In genomic region chr3:52771334-52771681, GRCh38 we compare ENCODE assay signal across 8 cellular contexts. TPM values are rescaled to one million over a fixed set of nuclear protein-coding genes. Genes with fewer than 3 reads are reported as not detected.
A peak's percentile ranks its signal among the peaks of the same experiment; 100 is the strongest.
DNase-seq lines count a peak whose midpoint lies in the region; ATAC-seq lines count a peak whose summit lies in the region.

No MANE protein-coding gene starts in this region.

- H3K9ac ChIP-seq in iPS-18a (ENCODE audit: low read length) (peak overlapping the region; percentile 84), subcutaneous abdominal adipose tissue (ENCODE audit: low read length in 5 of 5) (peak overlapping the region; percentile 72 to 93 (median 92))

- H3K9me3 ChIP-seq in iPS-18a (ENCODE audit: control insufficient read depth, low read depth, low read length) (no peaks in the 10 kb centered on the region), subcutaneous abdominal adipose tissue (ENCODE audit: control insufficient read depth in 5 of 5, low read length in 5 of 5) (no peaks in the 10 kb centered on the region)

- no peaks in the 10 kb centered on the region for H3K9me3 Mint-ChIP-seq in stimulated activated naive CD8-positive, alpha-beta T cell treated with anti-CD3 and anti-CD28 coated beads, Interleukin-15, Interleukin-2, amounts not matched to agents 100 ng/mL and 50 ng/mL, for 24 hours
- no peaks in the 10 kb centered on the region for H3K9me3 Mint-ChIP-seq in activated T-helper 17 cell treated with anti-CD3 and anti-CD28 coated beads, Interleukin-2, amount 50 U/mL, for 72 hours

- H3K4me1 ChIP-seq in iPS-18a (ENCODE audit: control insufficient read depth, low read depth, low read length) (peaks cover 3% of the 10 kb centered on the region), subcutaneous abdominal adipose tissue (ENCODE audit: control insufficient read depth in 5 of 5, insufficient read depth in 5 of 5, low read length in 5 of 5) (peaks cover 4 to 21% (median 19%) of the 10 kb centered on the region in 5 donors)

- ATAC-seq in stimulated activated naive CD8-positive, alpha-beta T cell treated with anti-CD3 and anti-CD28 coated beads, Interleukin-15, Interleukin-2, amounts not matched to agents 100 U/mL and 50 U/mL, for 24 hours: no peak
- peak; percentile 13 for ATAC-seq in activated T-helper 17 cell treated with anti-CD3 and anti-CD28 coated beads, Interleukin-2, amount 50 U/mL, for 72 hours (replicated peaks)
- ATAC-seq in HG02623 (IDR thresholded peaks at IDR 0.05; ENCODE audit: unreplicated experiment): no peak

- H3K36me3 Mint-ChIP-seq in stimulated activated naive CD8-positive, alpha-beta T cell treated with anti-CD3 and anti-CD28 coated beads, Interleukin-15, Interleukin-2, amounts not matched to agents 100 ng/mL and 50 ng/mL, for 24 hours (ENCODE audit: low read depth): no peaks in the 10 kb centered on the region
- no peaks in the 10 kb centered on the region for H3K36me3 Mint-ChIP-seq in activated T-helper 17 cell treated with anti-CD3 and anti-CD28 coated beads, Interleukin-2, amount 50 U/mL, for 72 hours (ENCODE audit: low read depth)

- H3K27me3 Mint-ChIP-seq in stimulated activated naive CD8-positive, alpha-beta T cell treated with anti-CD3 and anti-CD28 coated beads, Interleukin-15, Interleukin-2, amounts not matched to agents 100 ng/mL and 50 ng/mL, for 24 hours: no peaks in the 10 kb centered on the region
- H3K27me3 Mint-ChIP-seq in activated T-helper 17 cell treated with anti-CD3 and anti-CD28 coated beads, Interleukin-2, amount 50 U/mL, for 72 hours: peaks cover 6% of the 10 kb centered on the region

- no peak for DNase-seq in stimulated activated naive CD8-positive, alpha-beta T cell treated with anti-CD3 and anti-CD28 coated beads, Interleukin-15, Interleukin-2, amounts not matched to agents 100 U/mL and 50 U/mL, for 24 hours
- DNase-seq in GM03348 (ENCODE audit: low spot score): no peak
- DNase-seq in NCI-H1417 (lab: John Stamatoyannopoulos, UW): no peak

- peaks cover 22% of the 10 kb centered on the region for H3K4me1 Mint-ChIP-seq in stimulated activated naive CD8-positive, alpha-beta T cell treated with anti-CD3 and anti-CD28 coated beads, Interleukin-15, Interleukin-2, amounts not matched to agents 100 ng/mL and 50 ng/mL, for 24 hours (ENCODE audit: low read depth)
- peaks cover 15% of the 10 kb centered on the region for H3K4me1 Mint-ChIP-seq in activated T-helper 17 cell treated with anti-CD3 and anti-CD28 coated beads, Interleukin-2, amount 50 U/mL, for 72 hours

- peak overlapping the region; percentile 97 for H3K27ac Mint-ChIP-seq in stimulated activated naive CD8-positive, alpha-beta T cell treated with anti-CD3 and anti-CD28 coated beads, Interleukin-15, Interleukin-2, amounts not matched to agents 100 ng/mL and 50 ng/mL, for 24 hours
- H3K27ac Mint-ChIP-seq in activated T-helper 17 cell treated with anti-CD3 and anti-CD28 coated beads, Interleukin-2, amount 50 U/mL, for 72 hours: peak overlapping the region; percentile 72

- H3K36me3 ChIP-seq in iPS-18a (ENCODE audit: control insufficient read depth, low read depth, low read length) (peaks cover 11% of the 10 kb centered on the region), subcutaneous abdominal adipose tissue (ENCODE audit: control insufficient read depth in 5 of 5, insufficient read depth in 5 of 5, low read length in 5 of 5) (peaks cover 4 to 7% (median 6%) of the 10 kb centered on the region in 5 donors)

- peak overlapping the region; percentile 79 for H3K4me3 ChIP-seq in iPS-18a (ENCODE audit: low read length)
- H3K4me3 ChIP-seq in subcutaneous abdominal adipose tissue (ENCODE audit: low read depth in 1 of 5, low read length in 5 of 5): peak overlapping the region; percentile 82 to 99 (median 89)

- peak overlapping the region; percentile 96 for H3K4me3 Mint-ChIP-seq in stimulated activated naive CD8-positive, alpha-beta T cell treated with anti-CD3 and anti-CD28 coated beads, Interleukin-15, Interleukin-2, amounts not matched to agents 100 ng/mL and 50 ng/mL, for 24 hours
- peak overlapping the region; percentile 86 for H3K4me3 Mint-ChIP-seq in activated T-helper 17 cell treated with anti-CD3 and anti-CD28 coated beads, Interleukin-2, amount 50 U/mL, for 72 hours

- H3K27me3 ChIP-seq in iPS-18a (ENCODE audit: control insufficient read depth, insufficient read depth, low read length): no peaks in the 10 kb centered on the region
- no peaks in the 10 kb centered on the region for H3K27me3 ChIP-seq in subcutaneous abdominal adipose tissue (ENCODE audit: control insufficient read depth in 5 of 5, insufficient read depth in 4 of 5, low read length in 5 of 5)

- H3K27ac ChIP-seq in iPS-18a (ENCODE audit: low read length) (peak overlapping the region; percentile 75), subcutaneous abdominal adipose tissue (ENCODE audit: low read depth, low read length) (peak overlapping the region; percentile 72)

RNA-seq across cellular contexts. Expression of gene NEK4, which starts 0.6 kb away (rescaled TPM):
- 10 to 100 TPM in 1 of 2 donors, 1 to 10 TPM in 1; 3.1 to 17.7 TPM for total RNA-seq in activated T-helper 17 cell treated with anti-CD3 and anti-CD28 coated beads, Interleukin-2, amount 50 U/mL, for 72 hours

RNA-seq across cellular contexts. Expression of gene ITIH1, which starts 6.1 kb away (rescaled TPM):
- not detected for total RNA-seq in activated T-helper 17 cell treated with anti-CD3 and anti-CD28 coated beads, Interleukin-2, amount 50 U/mL, for 72 hours

RNA-seq across cellular contexts. Expression of gene ITIH3, which starts 23.3 kb away (rescaled TPM):
- not detected for total RNA-seq in activated T-helper 17 cell treated with anti-CD3 and anti-CD28 coated beads, Interleukin-2, amount 50 U/mL, for 72 hours

RNA-seq across cellular contexts. Expression of gene ITIH4, which starts 59.2 kb away (rescaled TPM):
- total RNA-seq in activated T-helper 17 cell treated with anti-CD3 and anti-CD28 coated beads, Interleukin-2, amount 50 U/mL, for 72 hours: 10 to 100 TPM in 1 of 2 donors, 1 to 10 TPM in 1; 5.5 to 12.8 TPM
